In the genomic region with DNA sequence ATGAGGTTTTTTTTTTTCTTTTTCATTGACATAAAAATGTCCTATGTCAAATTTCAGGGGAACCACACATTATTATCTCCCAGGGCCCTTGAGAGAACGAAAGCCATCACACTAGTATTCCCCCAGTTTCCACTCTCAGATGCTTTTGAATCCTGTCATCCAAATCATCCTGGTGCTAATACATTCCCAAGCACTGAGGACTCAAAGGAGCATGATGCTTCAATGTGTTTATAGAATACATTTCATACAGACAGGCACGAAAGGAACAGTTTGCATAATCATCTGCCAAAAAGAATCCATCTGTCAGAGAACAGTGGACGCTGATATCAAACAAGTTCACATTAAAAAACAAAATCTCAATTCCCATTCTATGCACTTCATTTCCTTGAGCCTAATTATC, we compare ENCODE assay signal across 22 cellular contexts.
"Had no signal": no experiment of that assay in that cellular context is flagged by ENCODE, and none has a peak within 500 bp of the region (broad histone marks: within the 10 kb centered on the region; RNA-seq: fewer than 3 reads in every experiment).

No MANE protein-coding gene starts in this region.

- H3K27ac Mint-ChIP-seq: immature natural killer cell; naive thymus-derived CD4-positive, alpha-beta T cell; neural progenitor cell; stimulated activated naive B cell treated with anti-CD40 and anti-IgM and Interleukin-4, amounts not matched to agents 10 μg/mL and 1 μg/mL and 100 μg/mL, for 72 hours; stimulated activated naive CD8-positive, alpha-beta T cell treated with anti-CD3 and anti-CD28 coated beads, Interleukin-15, amount 100 ng/mL, for 72 hours had no signal

- H3K27ac ChIP-seq: dorsolateral prefrontal cortex, foreskin keratinocyte, neural progenitor cell, pancreas, prostate gland, skin epidermis, testis, tibial nerve, upper lobe of right lung, vagina had no signal

- H3K27me3 ChIP-seq: dorsolateral prefrontal cortex, foreskin keratinocyte, neural progenitor cell, pancreas, testis, tibial nerve, upper lobe of right lung, vagina had no signal

- H3K4me3 Mint-ChIP-seq: immature natural killer cell; naive thymus-derived CD4-positive, alpha-beta T cell; neural progenitor cell; stimulated activated naive B cell treated with anti-CD40 and anti-IgM and Interleukin-4, amounts not matched to agents 10 μg/mL and 1 μg/mL and 100 μg/mL, for 72 hours; stimulated activated naive CD8-positive, alpha-beta T cell treated with anti-CD3 and anti-CD28 coated beads, Interleukin-15, amount 100 ng/mL, for 72 hours had no signal

- DNase-seq: cortex of kidney; dorsolateral prefrontal cortex; effector memory CD4-positive, alpha-beta T cell; foreskin keratinocyte; immature natural killer cell; mesendoderm; naive thymus-derived CD4-positive, alpha-beta T cell; nucleus accumbens; pancreas; stimulated activated CD4-positive, alpha-beta T cell treated with anti-CD3 and anti-CD28 coated beads, Interleukin-2, amount 100 ng/mL, for 24 hours; stimulated activated CD4-positive, alpha-beta T cell treated with anti-CD3 and anti-CD28 coated beads, Interleukin-4, amount 100 ng/mL, for 4 hours; stimulated activated naive B cell treated with anti-CD40 and anti-IgM and Interleukin-4, amounts not matched to agents 10 μg/mL and 1 μg/mL and 100 μg/mL, for 72 hours; stimulated activated naive CD8-positive, alpha-beta T cell treated with anti-CD3 and anti-CD28 coated beads, Interleukin-15, amount 100 ng/mL, for 72 hours; testis; upper lobe of right lung had no signal

- H3K9me3 Mint-ChIP-seq: immature natural killer cell; naive thymus-derived CD4-positive, alpha-beta T cell; neural progenitor cell; stimulated activated naive B cell treated with anti-CD40 and anti-IgM and Interleukin-4, amounts not matched to agents 10 μg/mL and 1 μg/mL and 100 μg/mL, for 72 hours; stimulated activated naive CD8-positive, alpha-beta T cell treated with anti-CD3 and anti-CD28 coated beads, Interleukin-15, amount 100 ng/mL, for 72 hours had no signal

- ATAC-seq: esophagus mucosa; foreskin keratinocyte; naive thymus-derived CD4-positive, alpha-beta T cell; pancreas; sciatic nerve; stimulated activated naive B cell treated with anti-CD40 and anti-IgM and Interleukin-4, amounts not matched to agents 10 μg/mL and 1 μg/mL and 100 μg/mL, for 72 hours; stimulated activated naive CD8-positive, alpha-beta T cell treated with anti-CD3 and anti-CD28 coated beads, Interleukin-15, amount 100 ng/mL, for 72 hours; upper lobe of right lung had no signal

- H3K4me3 ChIP-seq: dorsolateral prefrontal cortex, neural progenitor cell, pancreas, prostate gland, skin epidermis, testis, tibial nerve, upper lobe of right lung, vagina had no signal

- H3K4me1 ChIP-seq: foreskin keratinocyte, neural progenitor cell, pancreas, prostate gland, testis, tibial nerve, upper lobe of right lung, vagina had no signal

- H3K27me3 Mint-ChIP-seq: stimulated activated naive B cell treated with anti-CD40 and anti-IgM and Interleukin-4, amounts not matched to agents 10 μg/mL and 1 μg/mL and 100 μg/mL, for 72 hours; stimulated activated naive CD8-positive, alpha-beta T cell treated with anti-CD3 and anti-CD28 coated beads, Interleukin-15, amount 100 ng/mL, for 72 hours had no signal

- H3K9me3 ChIP-seq: pancreas, prostate gland, testis, tibial nerve, upper lobe of right lung, vagina had no signal

- H3K4me1 Mint-ChIP-seq: immature natural killer cell; naive thymus-derived CD4-positive, alpha-beta T cell; stimulated activated naive B cell treated with anti-CD40 and anti-IgM and Interleukin-4, amounts not matched to agents 10 μg/mL and 1 μg/mL and 100 μg/mL, for 72 hours; stimulated activated naive CD8-positive, alpha-beta T cell treated with anti-CD3 and anti-CD28 coated beads, Interleukin-15, amount 100 ng/mL, for 72 hours had no signal

- H3K36me3 ChIP-seq: neural progenitor cell, pancreas, prostate gland, tibial nerve, upper lobe of right lung, vagina had no signal

- H3K36me3 Mint-ChIP-seq: immature natural killer cell; naive thymus-derived CD4-positive, alpha-beta T cell; neural progenitor cell; stimulated activated naive B cell treated with anti-CD40 and anti-IgM and Interleukin-4, amounts not matched to agents 10 μg/mL and 1 μg/mL and 100 μg/mL, for 72 hours had no signal
